In the genomic region with DNA sequence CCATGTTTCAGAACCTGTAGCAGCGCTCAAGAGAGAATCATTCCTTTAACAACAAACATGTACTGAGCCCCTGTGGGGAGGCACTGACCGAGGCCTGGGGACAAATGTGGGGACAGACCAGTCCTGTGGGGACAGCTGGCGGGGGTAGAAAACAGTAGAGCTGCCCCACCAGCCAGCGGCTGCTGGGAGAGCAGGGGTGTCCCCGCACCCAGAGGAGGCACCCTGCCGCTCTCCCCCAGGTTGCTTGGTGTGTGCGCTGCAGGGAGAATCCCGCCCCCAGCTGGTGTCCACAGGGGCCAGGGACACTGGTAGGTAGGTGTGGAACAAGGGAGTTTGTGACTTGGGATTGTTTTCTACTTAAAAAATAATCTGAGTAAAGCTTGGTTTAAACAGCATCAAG, we compare ENCODE assay signal across 12 cellular contexts.
DNase-seq lines count a peak whose midpoint lies in the region; ATAC-seq and TF ChIP-seq lines count a peak whose summit lies in the region.
"Had no signal": no experiment of that assay in that cellular context is flagged by ENCODE, and none has a peak within 500 bp of the region (broad histone marks: within the 10 kb centered on the region; RNA-seq: fewer than 3 reads in every experiment).

No MANE protein-coding gene starts in this region.

- no peak overlapping the region for H2BK5ac ChIP-seq in mesenchymal stem cell (ENCODE audit: low read depth, low read length, poor library complexity, severe bottlenecking)

- H3K4ac ChIP-seq in mesenchymal stem cell (ENCODE audit: low read depth in 1 of 2, low read length in 2 of 2): no peak overlapping the region

- no peak for TF ChIP-seq CTCF in WTC11 (IDR thresholded peaks at IDR 0.05)

- CTCF ChIA-PET in WTC11 (lab: Charles Lee): interaction anchor here (0.5 to 4.5 kb wide), 48 partner anchors 7 to 641 kb away, joined by 3 to 58 read pairs (median 4); no protein-coding TSS in a partner anchor

- H3K27ac ChIP-seq in GM23248 (peak overlapping the region; percentile 35), mesenchymal stem cell (ENCODE audit: low read length, poor library complexity, severe bottlenecking) (peak overlapping the region; percentile 3), skeletal muscle tissue (ENCODE audit: low read depth, low read length) (peak overlapping the region; percentile 68)

- H2BK120ac ChIP-seq in mesenchymal stem cell (ENCODE audit: low read depth, low read length): no peak overlapping the region

- H3K9me3 Mint-ChIP-seq in WTC11: no peaks in the 10 kb centered on the region
- H3K9me3 Mint-ChIP-seq: activated B cell treated with CpG ODN at 0.5 μM for 24 hours; activated CD8-positive, alpha-beta T cell treated with anti-CD3 and anti-CD28 coated beads for 36 hours; CD8-positive, alpha-beta T cell; T-helper 2 cell treated with Interferon-gamma antibody and Interleukin-4, amounts not matched to agents 5 μg/mL and 100 μg/mL, for 36 hours had no signal

- peaks cover 38% of the 10 kb centered on the region for H3F3A ChIP-seq in GM23248 (ENCODE audit: insufficient read depth)

- no peaks in the 10 kb centered on the region for H3K36me3 ChIP-seq in GM23248 (ENCODE audit: low read depth)
- no peaks in the 10 kb centered on the region for H3K36me3 ChIP-seq in mesenchymal stem cell (ENCODE audit: control insufficient read depth in 1 of 2, insufficient read depth in 2 of 2, low read depth in 1 of 2, low read length in 2 of 2)
- peaks cover 0 to 2% (median 0%) of the 10 kb centered on the region in 3 donors for H3K36me3 ChIP-seq in skeletal muscle tissue (ENCODE audit: control insufficient read depth in 3 of 3, insufficient read depth in 3 of 3, low read length in 3 of 3)

- peak overlapping the region in 1 of 2 experiments; percentile 11 for H3K18ac ChIP-seq in mesenchymal stem cell (ENCODE audit: low read depth in 1 of 2, low read length in 2 of 2)

- 86 to 87% methylated on average over 7 to 8 of the region's 8 CpGs for WGBS in GM23248 (ENCODE audit: low coverage in 1 of 2, low lambda C conversion rate in 2 of 2, missing lambda C conversion rate in 2 of 2), 2 experiments
- WGBS in mesenchymal stem cell: 83% methylated on average over 8 of the region's 8 CpGs

- no peak overlapping the region for H4K8ac ChIP-seq in mesenchymal stem cell (ENCODE audit: low read length)

- H2AFZ ChIP-seq in GM23248 (no peak overlapping the region), mesenchymal stem cell (ENCODE audit: low read depth, low read length) (no peak overlapping the region)

- peak overlapping the region; percentile 10; the same call in 1 of the 2 replicates for H3K9ac ChIP-seq in GM23248
- peak overlapping the region; percentile 1 for H3K9ac ChIP-seq in mesenchymal stem cell (ENCODE audit: low read length)
- no peak overlapping the region for H3K9ac ChIP-seq in skeletal muscle tissue (ENCODE audit: low read depth in 1 of 3, low read length in 3 of 3)

- DNase-seq in GM23248: no peak
- DNase-seq in WTC11 (ENCODE audit: low spot score): no peak
- DNase-seq in mesenchymal stem cell: no peak
- DNase-seq in T1000 (lab: John Stamatoyannopoulos, UW): no peak
- no peak for DNase-seq in cardiac septum (ENCODE audit: low spot score)
- no peak for DNase-seq in activated effector memory CD4-positive, alpha-beta T cell treated with anti-CD3 and anti-CD28 coated beads, Interleukin-2, amount 50 U/mL, for 16 hours

- H3K4me2 ChIP-seq in GM23248 (ENCODE audit: unreplicated experiment) (no peak overlapping the region), mesenchymal stem cell (ENCODE audit: low read length, poor library complexity, severe bottlenecking) (peak overlapping the region; percentile 35)

- intact Hi-C loops in cardiac septum (cut with DNase I): loop anchor here (5.0 kb wide), 1 partner anchor 244 kb away; no protein-coding TSS in a partner anchor

- in situ Hi-C loops in GM23248 (cut with MboI): no loop called here

- H3K79me2 ChIP-seq in GM23248 (ENCODE audit: insufficient read depth): peaks cover 31% of the 10 kb centered on the region

- H3K9me3 ChIP-seq in GM23248 (ENCODE audit: low read depth): no peaks in the 10 kb centered on the region
- H3K9me3 ChIP-seq in mesenchymal stem cell (ENCODE audit: control insufficient read depth, low read length): no peaks in the 10 kb centered on the region
- H3K9me3 ChIP-seq in skeletal muscle tissue (ENCODE audit: control insufficient read depth in 3 of 3, low read length in 3 of 3): no peaks in the 10 kb centered on the region
- H3K9me3 ChIP-seq: mucosa of descending colon had no signal

- no peak overlapping the region for H2BK15ac ChIP-seq in mesenchymal stem cell (ENCODE audit: low read depth, poor library complexity, severe bottlenecking)

- no peaks in the 10 kb centered on the region for H3K27me3 Mint-ChIP-seq in WTC11 (ENCODE audit: low read depth)
- H3K27me3 Mint-ChIP-seq: activated B cell treated with CpG ODN at 0.5 μM for 24 hours; activated CD8-positive, alpha-beta T cell treated with anti-CD3 and anti-CD28 coated beads for 36 hours had no signal

- H3K4me1 Mint-ChIP-seq in WTC11: peaks cover 3% of the 10 kb centered on the region; the same call in 1 of the 2 replicates

- peak overlapping the region; percentile 24 for H2AK5ac ChIP-seq in mesenchymal stem cell (ENCODE audit: low read length, severe bottlenecking)

- peak overlapping the region in 1 of 2 experiments; percentile 28 for H2BK12ac ChIP-seq in mesenchymal stem cell (ENCODE audit: low read length in 2 of 2)

- H3K23ac ChIP-seq in mesenchymal stem cell (ENCODE audit: low read length in 2 of 2): no peak overlapping the region

- H3K14ac ChIP-seq in mesenchymal stem cell (ENCODE audit: low read length in 2 of 2): peak overlapping the region in 1 of 2 experiments; percentile 21

- POLR2A ChIA-PET in WTC11 (lab: Charles Lee): interaction anchor here (0.6 to 1.0 kb wide), 2 partner anchors 144 to 170 kb away, joined by 3 read pairs; no protein-coding TSS in a partner anchor

- no peak overlapping the region for H3K4me3 Mint-ChIP-seq in WTC11
- H3K4me3 Mint-ChIP-seq: activated B cell treated with CpG ODN at 0.5 μM for 24 hours; activated CD8-positive, alpha-beta T cell treated with anti-CD3 and anti-CD28 coated beads for 36 hours; CD8-positive, alpha-beta T cell; T-helper 2 cell treated with Interferon-gamma antibody and Interleukin-4, amounts not matched to agents 5 μg/mL and 100 μg/mL, for 36 hours had no signal

- ATAC-seq in WTC11: no peak
- ATAC-seq: activated CD8-positive, alpha-beta T cell treated with anti-CD3 and anti-CD28 coated beads for 36 hours had no signal

- H3K27me3 ChIP-seq in GM23248 (replicated peaks; ENCODE audit: insufficient read depth) (no peaks in the 10 kb centered on the region), mesenchymal stem cell (ENCODE audit: control insufficient read depth in 1 of 2, insufficient read depth in 1 of 2, low read length in 2 of 2) (no peaks in the 10 kb centered on the region), skeletal muscle tissue (ENCODE audit: control insufficient read depth in 3 of 3, insufficient read depth in 3 of 3, low read length in 3 of 3) (no peaks in the 10 kb centered on the region)

- peaks cover 25% of the 10 kb centered on the region for H3K4me1 ChIP-seq in GM23248 (ENCODE audit: insufficient read depth)
- peaks cover 25% of the 10 kb centered on the region for H3K4me1 ChIP-seq in mesenchymal stem cell (ENCODE audit: control insufficient read depth, insufficient read depth, low read depth, low read length)
- peaks cover 40 to 64% (median 43%) of the 10 kb centered on the region in 3 donors for H3K4me1 ChIP-seq in skeletal muscle tissue (ENCODE audit: control insufficient read depth in 3 of 3, insufficient read depth in 3 of 3, low read length in 3 of 3)

- H3K36me3 Mint-ChIP-seq in WTC11: no peaks in the 10 kb centered on the region

- H3K9me2 ChIP-seq in GM23248 (ENCODE audit: insufficient read depth): no peaks in the 10 kb centered on the region

- no peaks in the 10 kb centered on the region for H4K20me1 ChIP-seq in GM23248 (ENCODE audit: insufficient read depth)

- H3K4me3 ChIP-seq in GM23248 (no peak overlapping the region), mesenchymal stem cell (ENCODE audit: insufficient read depth in 1 of 2, low read depth in 1 of 2, low read length in 2 of 2) (no peak overlapping the region), skeletal muscle tissue (ENCODE audit: low read length in 3 of 3) (no peak overlapping the region)
- H3K4me3 ChIP-seq: mucosa of descending colon had no signal

- peaks cover 6% of the 10 kb centered on the region for H3K79me1 ChIP-seq in mesenchymal stem cell (replicated peaks; ENCODE audit: low read length, poor library complexity, severe bottlenecking)

- H3K27ac Mint-ChIP-seq in WTC11: no peak overlapping the region; the same call in 1 of the 2 replicates
- H3K27ac Mint-ChIP-seq: activated B cell treated with CpG ODN at 0.5 μM for 24 hours; activated CD8-positive, alpha-beta T cell treated with anti-CD3 and anti-CD28 coated beads for 36 hours; CD8-positive, alpha-beta T cell; T-helper 2 cell treated with Interferon-gamma antibody and Interleukin-4, amounts not matched to agents 5 μg/mL and 100 μg/mL, for 36 hours had no signal

- H4K91ac ChIP-seq in mesenchymal stem cell (ENCODE audit: low read length): peak overlapping the region; percentile 41

TF ChIP-seq in WTC11, 78 proteins besides CTCF, POLR2A, EP300 and RAD21 (continues in another document):
- TF ChIP-seq, protein P1, sequence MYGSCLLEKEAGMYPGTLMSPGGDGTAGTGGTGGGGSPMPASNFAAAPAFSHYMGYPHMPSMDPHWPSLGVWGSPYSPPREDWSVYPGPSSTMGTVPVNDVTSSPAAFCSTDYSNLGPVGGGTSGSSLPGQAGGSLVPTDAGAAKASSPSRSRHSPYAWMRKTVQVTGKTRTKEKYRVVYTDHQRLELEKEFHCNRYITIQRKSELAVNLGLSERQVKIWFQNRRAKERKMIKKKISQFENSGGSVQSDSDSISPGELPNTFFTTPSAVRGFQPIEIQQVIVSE (CRISPR knock-in tag; IDR thresholded peaks at IDR 0.05; ENCODE audit: borderline replicate concordance): no peak
- TF ChIP-seq MYBL2 (CRISPR knock-in tag; IDR thresholded peaks at IDR 0.05): no peak

Comparison
In these comparisons a context has a peak if more than half of its experiments do, and no peak if none do; other contexts are left out.
1. H3K27ac ChIP-seq: peak in every context shown above with its lines; median percentile 68 in skeletal muscle tissue; 35 in GM23248; 3 in mesenchymal stem cell.
2. H3K9ac ChIP-seq: peak in GM23248 (single experiment) and mesenchymal stem cell (single experiment); none in skeletal muscle tissue (0 of 3).